1 cellular context compared by ENCODE assay signal in genomic region chr11:8293171-8293570, GRCh38.
TF ChIP-seq lines count a peak whose summit lies in the region.

No MANE protein-coding gene starts in this region.

TF ChIP-seq in HepG2, 621 proteins besides CTCF, POLR2A, EP300 and RAD21:
- TF ChIP-seq ERF (CRISPR knock-in tag; IDR thresholded peaks at IDR 0.05) (no peak), SRSF1 (optimal IDR thresholded peaks at IDR 0.05; ENCODE audit: low read depth, low read length) (no peak), FIP1L1 (IDR thresholded peaks at IDR 0.05; ENCODE audit: borderline replicate concordance, insufficient read depth, low read depth, low read length) (no peak), ZNF878 (CRISPR knock-in tag; IDR thresholded peaks at IDR 0.05) (no peak), WIZ (CRISPR knock-in tag; IDR thresholded peaks at IDR 0.05) (no peak), ZBTB14 (CRISPR knock-in tag; IDR thresholded peaks at IDR 0.05) (no peak), FOXO4 (CRISPR knock-in tag; conservative IDR thresholded peaks at IDR 0.05) (no peak), IKZF1 (IDR thresholded peaks at IDR 0.05) (no peak)
